ENCODE assay signal across 21 cellular contexts in the genomic region with DNA sequence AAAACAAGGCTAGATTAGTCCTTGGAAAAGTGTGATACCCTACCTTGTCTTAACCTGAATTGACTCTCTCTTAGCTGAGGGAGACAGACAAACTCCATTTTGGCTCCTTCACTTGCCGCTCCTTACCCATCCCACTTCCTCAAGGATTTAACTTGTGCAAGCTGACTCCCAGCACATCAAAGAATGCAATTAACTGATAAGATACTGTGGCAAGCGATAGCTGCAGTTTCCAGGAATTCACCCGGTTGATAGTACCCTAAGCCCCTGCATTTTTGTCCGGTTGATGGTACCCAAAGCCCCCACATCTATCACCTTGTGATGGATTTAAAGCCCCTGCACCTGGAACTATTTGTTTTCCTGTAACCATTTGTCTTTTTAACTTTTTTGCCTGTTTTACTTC. TPM values are rescaled to one million over a fixed set of nuclear protein-coding genes. Genes with fewer than 3 reads are reported as not detected.
DNase-seq lines count a peak whose midpoint lies in the region; ATAC-seq and TF ChIP-seq lines count a peak whose summit lies in the region.
"Had no signal": no experiment of that assay in that cellular context is flagged by ENCODE, and none has a peak within 500 bp of the region (broad histone marks: within the 10 kb centered on the region; RNA-seq: fewer than 3 reads in every experiment).

No MANE protein-coding gene starts in this region.

- peaks cover 19 to 50% (median 38%) of the 10 kb centered on the region in 4 donors for H3K4me1 Mint-ChIP-seq in CD4-positive, alpha-beta memory T cell
- H3K4me1 Mint-ChIP-seq in brain, result peaks cover 43% of the 10 kb centered on the region
- H3K4me1 Mint-ChIP-seq in nephron, result peaks cover 30% of the 10 kb centered on the region

- H3K27me3 ChIP-seq in CD4-positive, alpha-beta memory T cell (ENCODE audit: insufficient read depth, low read length), result no peaks in the 10 kb centered on the region
- H3K27me3 ChIP-seq in HUES64 (ENCODE audit: insufficient read depth, low read length) (no peaks in the 10 kb centered on the region), colonic mucosa (no peaks in the 10 kb centered on the region)
- H3K27me3 ChIP-seq: brain microvascular endothelial cell, right atrium auricular region, stomach, vagina had no signal

- peaks cover 34% of the 10 kb centered on the region for H3K4me1 ChIP-seq in CD4-positive, alpha-beta memory T cell (ENCODE audit: insufficient read depth, low read length)
- H3K4me1 ChIP-seq in HUES64 (ENCODE audit: insufficient read depth, low read length), result peaks cover 28% of the 10 kb centered on the region
- H3K4me1 ChIP-seq in colonic mucosa, result peaks cover 14% of the 10 kb centered on the region

- WGBS in HUES64, result 55% methylated on average over 4 of the region's 4 CpGs

- no peak overlapping the region for H3K9ac ChIP-seq in HUES64 (ENCODE audit: low read depth, low read length)
- H3K9ac ChIP-seq in colonic mucosa (ENCODE audit: low read depth in 2 of 2, low read length in 2 of 2), result no peak overlapping the region

- no peaks in the 10 kb centered on the region for H3K9me3 Mint-ChIP-seq in CD4-positive, alpha-beta memory T cell
- H3K9me3 Mint-ChIP-seq in brain (no peaks in the 10 kb centered on the region), nephron (no peaks in the 10 kb centered on the region)
- H3K9me3 Mint-ChIP-seq: activated naive CD4-positive, alpha-beta T cell treated with anti-CD3 and anti-CD28 coated beads for 36 hours had no signal

- TF ChIP-seq CTCF in brain (conservative IDR thresholded peaks at IDR 0.05) (no peak), nephron (IDR thresholded peaks at IDR 0.05; ENCODE audit: unreplicated experiment in 3 of 3) (no peak), colonic mucosa (IDR thresholded peaks at IDR 0.05) (no peak)

- peak overlapping the region; percentile 11 to 99 (median 95) for H3K27ac Mint-ChIP-seq in CD4-positive, alpha-beta memory T cell
- H3K27ac Mint-ChIP-seq in brain (peak overlapping the region in 2 of 5 experiments; percentile 94 to 97), nephron (peak overlapping the region in 1 of 3 experiments; percentile 88)

- intact Hi-C loops in CD4-positive, alpha-beta memory T cell (cut with micrococcal nuclease), result loop anchor here (2.0 to 10.0 kb wide), 7 partner anchors 47 to 361 kb away; a partner anchor contains a TSS
- intact Hi-C loops in colonic mucosa (cut with DNase I), result no loop called here
- intact Hi-C loops in Right ventricle myocardium inferior (cut with DNase I), result no loop called here

- ATAC-seq in GM19397 (IDR thresholded peaks at IDR 0.05; ENCODE audit: unreplicated experiment), result no peak
- ATAC-seq in Right ventricle myocardium inferior, result no peak
- ATAC-seq: GM12878 had no signal

- no peak overlapping the region for H3K4me3 ChIP-seq in CD4-positive, alpha-beta memory T cell (ENCODE audit: low read length in 2 of 2)
- H3K4me3 ChIP-seq in HUES64 (ENCODE audit: low read length) (no peak overlapping the region), colonic mucosa (no peak overlapping the region)
- H3K4me3 ChIP-seq: GM12878, PC-9, right atrium auricular region, stomach, vagina had no signal

- no peaks in the 10 kb centered on the region for H3K9me3 ChIP-seq in CD4-positive, alpha-beta memory T cell (ENCODE audit: control insufficient read depth in 1 of 2, low read length in 2 of 2)
- H3K9me3 ChIP-seq in HUES64 (ENCODE audit: insufficient read depth, low read depth, low read length), result no peaks in the 10 kb centered on the region
- H3K9me3 ChIP-seq in colonic mucosa, result no peaks in the 10 kb centered on the region
- H3K9me3 ChIP-seq: right atrium auricular region, stomach, vagina had no signal

- no peaks in the 10 kb centered on the region for H3K36me3 ChIP-seq in CD4-positive, alpha-beta memory T cell (ENCODE audit: insufficient read depth, low read length)
- no peaks in the 10 kb centered on the region for H3K36me3 ChIP-seq in HUES64 (ENCODE audit: insufficient read depth, low read length)
- no peaks in the 10 kb centered on the region for H3K36me3 ChIP-seq in colonic mucosa
- H3K36me3 ChIP-seq: right atrium auricular region, vagina had no signal

- DNase-seq in CD4-positive, alpha-beta memory T cell, result no peak
- DNase-seq in colonic mucosa, result no peak
- no peak for DNase-seq in occipital lobe (lab: John Stamatoyannopoulos, UW)
- no peak for DNase-seq in Right ventricle myocardium inferior (ENCODE audit: missing footprints)
- DNase-seq: activated CD4-positive, alpha-beta T cell treated with anti-CD3 and anti-CD28 coated beads for 4 hours; activated naive CD4-positive, alpha-beta T cell treated with anti-CD3 and anti-CD28 coated beads for 36 hours; brain microvascular endothelial cell; Calu3; NCI-H2029 treated with DMSO at 0.1 percent for 48 hours; NCI-H526; nucleus accumbens; PC-9; stomach; T-helper 9 cell had no signal

- H3K27me3 Mint-ChIP-seq in CD4-positive, alpha-beta memory T cell, result no peaks in the 10 kb centered on the region
- H3K27me3 Mint-ChIP-seq in brain (peaks cover 25% of the 10 kb centered on the region), nephron (ENCODE audit: low read depth) (no peaks in the 10 kb centered on the region)

- H3K4me3 Mint-ChIP-seq in CD4-positive, alpha-beta memory T cell, result peak overlapping the region in 2 of 8 donors; percentile 18 to 30
- H3K4me3 Mint-ChIP-seq in brain, result peak overlapping the region in 3 of 5 experiments; percentile 14 to 92 (median 26)
- peak overlapping the region; percentile 43 to 94 (median 56) for H3K4me3 Mint-ChIP-seq in nephron

- peaks cover 0 to 13% of the 10 kb centered on the region in 2 donors for H3K36me3 Mint-ChIP-seq in CD4-positive, alpha-beta memory T cell
- peaks cover 8% of the 10 kb centered on the region for H3K36me3 Mint-ChIP-seq in brain
- no peaks in the 10 kb centered on the region for H3K36me3 Mint-ChIP-seq in nephron (ENCODE audit: low read depth)

- POLR2A ChIA-PET in CD4-positive, alpha-beta memory T cell (lab: Charles Lee; ENCODE audit: partially characterized antibody), result no interaction called here

- CTCF ChIA-PET in CD4-positive, alpha-beta memory T cell (lab: Charles Lee; ENCODE audit: partially characterized antibody), result no interaction called here

- H3K27ac ChIP-seq in CD4-positive, alpha-beta memory T cell (ENCODE audit: low read depth, low read length), result no peak overlapping the region
- H3K27ac ChIP-seq in HUES64 (ENCODE audit: low read depth, low read length) (peak overlapping the region; percentile 55; the same call in 1 of the 2 replicates), colonic mucosa (no peak overlapping the region)
- H3K27ac ChIP-seq: brain microvascular endothelial cell, PC-9, vagina had no signal

RNA-seq across cellular contexts. Expression of a gene that starts 1.9 kb away (rescaled TPM):
- 10 to 100 TPM; 84.8 to 90.1 TPM for total RNA-seq in CD4-positive, alpha-beta memory T cell
- 100 to 1,000 TPM; 184 to 212 TPM for polyA plus RNA-seq in CD4-positive, alpha-beta memory T cell
- 30.7 TPM for polyA plus RNA-seq in HUES64 (2013, experiment 1 of 2)
- 35.3 TPM for polyA plus RNA-seq in HUES64 (2013, experiment 2 of 2)
- polyA plus RNA-seq in brain (ENCODE audit: insufficient read depth, low read depth, low replicate concordance), result 104 TPM
- total RNA-seq in colonic mucosa (100 to 1,000 TPM in 1 of 2 donors, 10 to 100 TPM in 1; 82.8 to 121 TPM), occipital lobe (93.3 TPM), Right ventricle myocardium inferior (82.4 TPM)

RNA-seq across cellular contexts. Expression of a gene that starts 48.1 kb away (rescaled TPM):
- 10 to 100 TPM; 17.5 to 18.9 TPM for total RNA-seq in CD4-positive, alpha-beta memory T cell
- 10 to 100 TPM in 1 of 2 donors, 1 to 10 TPM in 1; 5.7 to 12.3 TPM for polyA plus RNA-seq in CD4-positive, alpha-beta memory T cell
- polyA plus RNA-seq in HUES64 (2013, experiment 1 of 2), result 8.4 TPM
- 8.4 TPM for polyA plus RNA-seq in HUES64 (2013, experiment 2 of 2)
- 8.4 TPM for polyA plus RNA-seq in brain (ENCODE audit: insufficient read depth, low read depth, low replicate concordance)
- total RNA-seq in colonic mucosa, result 10 to 100 TPM in 1 of 2 donors, 1 to 10 TPM in 1; 8.4 to 11.6 TPM
- total RNA-seq in occipital lobe, result 8.3 TPM
- total RNA-seq in Right ventricle myocardium inferior, result 2.9 TPM

RNA-seq across cellular contexts. Expression of a gene that starts 58.6 kb away (rescaled TPM):
- total RNA-seq in CD4-positive, alpha-beta memory T cell, result 1 to 10 TPM in 1 of 2 experiments, under 1 TPM in 1; 0.36 to 1.1 TPM
- polyA plus RNA-seq in CD4-positive, alpha-beta memory T cell, result 1 to 10 TPM in 1 of 2 donors, under 1 TPM in 1; 0.71 to 1.1 TPM
- polyA plus RNA-seq in HUES64 (2013, experiment 1 of 2), result 39.9 TPM
- 48.4 TPM for polyA plus RNA-seq in HUES64 (2013, experiment 2 of 2)
- polyA plus RNA-seq in brain (ENCODE audit: insufficient read depth, low read depth, low replicate concordance), result 131 TPM
- 10 to 100 TPM; 24.4 to 46.1 TPM for total RNA-seq in colonic mucosa
- total RNA-seq in occipital lobe, result 19.8 TPM
- total RNA-seq in Right ventricle myocardium inferior, result 206 TPM

Comparison
In these comparisons a context has a peak if more than half of its experiments do, and no peak if none do; other contexts are left out.
1. RNA of a gene that starts 58.6 kb away (total RNA-seq): 206 TPM in Right ventricle myocardium inferior (single experiment), 24.4 to 46.1 TPM in colonic mucosa and 19.8 TPM in occipital lobe (single experiment); 0.36 to 1.1 TPM in CD4-positive, alpha-beta memory T cell; every median in the first group is over 10 times any median in the second.